1 cellular context compared by ENCODE assay signal in the genomic region with DNA sequence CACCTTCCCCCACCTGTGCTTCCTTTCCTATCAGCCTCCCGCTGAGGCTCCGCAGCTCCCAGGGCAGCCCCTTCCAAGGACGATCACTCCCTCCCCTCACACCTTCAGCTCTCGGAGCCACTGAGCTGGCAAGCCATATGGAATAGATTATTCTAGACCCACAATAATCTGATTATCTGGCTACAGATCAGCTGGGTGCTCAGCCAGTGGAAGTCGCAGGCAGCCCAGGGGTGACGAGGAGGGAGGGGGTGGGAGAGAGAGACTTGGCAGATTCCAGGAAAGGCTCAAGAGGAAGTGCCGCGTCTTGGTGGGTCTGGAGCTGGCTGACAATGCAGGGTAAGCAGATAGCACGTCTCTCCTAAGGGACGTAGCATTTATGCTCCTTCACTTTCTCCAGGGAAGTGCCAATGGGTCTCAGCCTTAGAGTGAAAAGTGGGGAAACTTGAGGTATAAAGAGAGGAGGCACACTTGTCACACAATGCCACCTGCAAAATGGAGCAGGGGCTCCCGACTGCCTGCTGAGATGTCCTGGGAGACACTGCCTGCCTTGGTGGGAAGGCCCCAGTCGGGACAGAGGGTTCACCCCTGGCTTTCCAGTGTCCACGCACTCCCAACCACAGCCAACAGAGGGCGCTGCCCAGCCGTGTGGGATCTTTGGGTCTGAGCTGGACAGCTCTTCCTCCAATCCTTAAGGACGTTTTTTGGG.
TF ChIP-seq lines count a peak whose summit lies in the region.

No MANE protein-coding gene starts in this region.

TF ChIP-seq in K562, 482 proteins besides CTCF, POLR2A, EP300 and RAD21 (continued from another document and continues in another):
- TF ChIP-seq, protein P1, sequence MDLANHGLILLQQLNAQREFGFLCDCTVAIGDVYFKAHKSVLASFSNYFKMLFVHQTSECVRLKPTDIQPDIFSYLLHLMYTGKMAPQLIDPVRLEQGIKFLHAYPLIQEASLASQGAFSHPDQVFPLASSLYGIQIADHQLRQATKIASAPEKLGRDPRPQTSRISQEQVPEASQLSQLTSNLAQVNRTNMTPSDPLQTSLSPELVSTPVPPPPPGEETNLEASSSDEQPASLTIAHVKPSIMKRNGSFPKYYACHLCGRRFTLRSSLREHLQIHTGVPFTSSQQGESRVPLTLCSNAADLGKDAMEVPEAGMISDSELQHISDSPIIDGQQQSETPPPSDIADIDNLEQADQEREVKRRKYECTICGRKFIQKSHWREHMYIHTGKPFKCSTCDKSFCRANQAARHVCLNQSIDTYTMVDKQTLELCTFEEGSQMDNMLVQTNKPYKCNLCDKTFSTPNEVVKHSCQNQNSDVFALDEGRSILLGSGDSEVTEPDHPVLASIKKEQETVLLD (IDR thresholded peaks at IDR 0.05), result no peak
- 0 out of 2 replicates have a peak, but pooled peaks have one; percentile 42 for TF ChIP-seq GABPB1 (CRISPR knock-in tag; IDR thresholded peaks at IDR 0.05)
- TF ChIP-seq, protein P2, sequence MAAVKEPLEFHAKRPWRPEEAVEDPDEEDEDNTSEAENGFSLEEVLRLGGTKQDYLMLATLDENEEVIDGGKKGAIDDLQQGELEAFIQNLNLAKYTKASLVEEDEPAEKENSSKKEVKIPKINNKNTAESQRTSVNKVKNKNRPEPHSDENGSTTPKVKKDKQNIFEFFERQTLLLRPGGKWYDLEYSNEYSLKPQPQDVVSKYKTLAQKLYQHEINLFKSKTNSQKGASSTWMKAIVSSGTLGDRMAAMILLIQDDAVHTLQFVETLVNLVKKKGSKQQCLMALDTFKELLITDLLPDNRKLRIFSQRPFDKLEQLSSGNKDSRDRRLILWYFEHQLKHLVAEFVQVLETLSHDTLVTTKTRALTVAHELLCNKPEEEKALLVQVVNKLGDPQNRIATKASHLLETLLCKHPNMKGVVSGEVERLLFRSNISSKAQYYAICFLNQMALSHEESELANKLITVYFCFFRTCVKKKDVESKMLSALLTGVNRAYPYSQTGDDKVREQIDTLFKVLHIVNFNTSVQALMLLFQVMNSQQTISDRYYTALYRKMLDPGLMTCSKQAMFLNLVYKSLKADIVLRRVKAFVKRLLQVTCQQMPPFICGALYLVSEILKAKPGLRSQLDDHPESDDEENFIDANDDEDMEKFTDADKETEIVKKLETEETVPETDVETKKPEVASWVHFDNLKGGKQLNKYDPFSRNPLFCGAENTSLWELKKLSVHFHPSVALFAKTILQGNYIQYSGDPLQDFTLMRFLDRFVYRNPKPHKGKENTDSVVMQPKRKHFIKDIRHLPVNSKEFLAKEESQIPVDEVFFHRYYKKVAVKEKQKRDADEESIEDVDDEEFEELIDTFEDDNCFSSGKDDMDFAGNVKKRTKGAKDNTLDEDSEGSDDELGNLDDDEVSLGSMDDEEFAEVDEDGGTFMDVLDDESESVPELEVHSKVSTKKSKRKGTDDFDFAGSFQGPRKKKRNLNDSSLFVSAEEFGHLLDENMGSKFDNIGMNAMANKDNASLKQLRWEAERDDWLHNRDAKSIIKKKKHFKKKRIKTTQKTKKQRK (IDR thresholded peaks at IDR 0.05; ENCODE audit: borderline replicate concordance, low read depth, low read length), result no peak
- TF ChIP-seq GTF2F1 (IDR thresholded peaks at IDR 0.05; ENCODE audit: low read depth, low read length), result no peak
- TF ChIP-seq ZFP36 (IDR thresholded peaks at IDR 0.05; ENCODE audit: low read depth, low read length, partially characterized antibody), result no peak
- TF ChIP-seq DACH1 (IDR thresholded peaks at IDR 0.05; ENCODE audit: partially characterized antibody), result no peak
- TF ChIP-seq GATA2 (CRISPR knock-in tag; IDR thresholded peaks at IDR 0.05), result peak; percentile 60
- no peak for TF ChIP-seq ZBED1 (IDR thresholded peaks at IDR 0.05)
- 0 out of 2 replicates have a peak, but pooled peaks have one; percentile 33 for TF ChIP-seq JUN (IDR thresholded peaks at IDR 0.05; ENCODE audit: borderline replicate concordance, low read depth, low read length)
- TF ChIP-seq JUN (CRISPR knock-in tag; IDR thresholded peaks at IDR 0.05; ENCODE audit: borderline replicate concordance), result no peak
- TF ChIP-seq, protein P3, sequence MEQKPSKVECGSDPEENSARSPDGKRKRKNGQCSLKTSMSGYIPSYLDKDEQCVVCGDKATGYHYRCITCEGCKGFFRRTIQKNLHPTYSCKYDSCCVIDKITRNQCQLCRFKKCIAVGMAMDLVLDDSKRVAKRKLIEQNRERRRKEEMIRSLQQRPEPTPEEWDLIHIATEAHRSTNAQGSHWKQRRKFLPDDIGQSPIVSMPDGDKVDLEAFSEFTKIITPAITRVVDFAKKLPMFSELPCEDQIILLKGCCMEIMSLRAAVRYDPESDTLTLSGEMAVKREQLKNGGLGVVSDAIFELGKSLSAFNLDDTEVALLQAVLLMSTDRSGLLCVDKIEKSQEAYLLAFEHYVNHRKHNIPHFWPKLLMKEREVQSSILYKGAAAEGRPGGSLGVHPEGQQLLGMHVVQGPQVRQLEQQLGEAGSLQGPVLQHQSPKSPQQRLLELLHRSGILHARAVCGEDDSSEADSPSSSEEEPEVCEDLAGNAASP (IDR thresholded peaks at IDR 0.05), result no peak
- TF ChIP-seq, protein P4, sequence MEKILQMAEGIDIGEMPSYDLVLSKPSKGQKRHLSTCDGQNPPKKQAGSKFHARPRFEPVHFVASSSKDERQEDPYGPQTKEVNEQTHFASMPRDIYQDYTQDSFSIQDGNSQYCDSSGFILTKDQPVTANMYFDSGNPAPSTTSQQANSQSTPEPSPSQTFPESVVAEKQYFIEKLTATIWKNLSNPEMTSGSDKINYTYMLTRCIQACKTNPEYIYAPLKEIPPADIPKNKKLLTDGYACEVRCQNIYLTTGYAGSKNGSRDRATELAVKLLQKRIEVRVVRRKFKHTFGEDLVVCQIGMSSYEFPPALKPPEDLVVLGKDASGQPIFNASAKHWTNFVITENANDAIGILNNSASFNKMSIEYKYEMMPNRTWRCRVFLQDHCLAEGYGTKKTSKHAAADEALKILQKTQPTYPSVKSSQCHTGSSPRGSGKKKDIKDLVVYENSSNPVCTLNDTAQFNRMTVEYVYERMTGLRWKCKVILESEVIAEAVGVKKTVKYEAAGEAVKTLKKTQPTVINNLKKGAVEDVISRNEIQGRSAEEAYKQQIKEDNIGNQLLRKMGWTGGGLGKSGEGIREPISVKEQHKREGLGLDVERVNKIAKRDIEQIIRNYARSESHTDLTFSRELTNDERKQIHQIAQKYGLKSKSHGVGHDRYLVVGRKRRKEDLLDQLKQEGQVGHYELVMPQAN (IDR thresholded peaks at IDR 0.05; ENCODE audit: borderline replicate concordance), result no peak
- no peak for TF ChIP-seq HIVEP1 (CRISPR knock-in tag; IDR thresholded peaks at IDR 0.05)
- 0 out of 2 replicates have a peak, but pooled peaks have one; percentile 48 for TF ChIP-seq SOX6 (IDR thresholded peaks at IDR 0.05)
- no peak for TF ChIP-seq CHD2 (IDR thresholded peaks at IDR 0.05; ENCODE audit: low read depth, low read length)
- TF ChIP-seq ZNF79 (CRISPR knock-in tag; IDR thresholded peaks at IDR 0.05; ENCODE audit: low read depth), result no peak
- peak; percentile 27; the same call in 1 of the 2 replicates for TF ChIP-seq ESRRA (IDR thresholded peaks at IDR 0.05; ENCODE audit: borderline replicate concordance, low read depth)
- TF ChIP-seq PRPF4 (IDR thresholded peaks at IDR 0.05; ENCODE audit: insufficient read depth, low read depth, low read length, poor library complexity, severe bottlenecking), result no peak
- TF ChIP-seq ZNF780A (CRISPR knock-in tag; IDR thresholded peaks at IDR 0.05), result no peak
- TF ChIP-seq, protein P5, sequence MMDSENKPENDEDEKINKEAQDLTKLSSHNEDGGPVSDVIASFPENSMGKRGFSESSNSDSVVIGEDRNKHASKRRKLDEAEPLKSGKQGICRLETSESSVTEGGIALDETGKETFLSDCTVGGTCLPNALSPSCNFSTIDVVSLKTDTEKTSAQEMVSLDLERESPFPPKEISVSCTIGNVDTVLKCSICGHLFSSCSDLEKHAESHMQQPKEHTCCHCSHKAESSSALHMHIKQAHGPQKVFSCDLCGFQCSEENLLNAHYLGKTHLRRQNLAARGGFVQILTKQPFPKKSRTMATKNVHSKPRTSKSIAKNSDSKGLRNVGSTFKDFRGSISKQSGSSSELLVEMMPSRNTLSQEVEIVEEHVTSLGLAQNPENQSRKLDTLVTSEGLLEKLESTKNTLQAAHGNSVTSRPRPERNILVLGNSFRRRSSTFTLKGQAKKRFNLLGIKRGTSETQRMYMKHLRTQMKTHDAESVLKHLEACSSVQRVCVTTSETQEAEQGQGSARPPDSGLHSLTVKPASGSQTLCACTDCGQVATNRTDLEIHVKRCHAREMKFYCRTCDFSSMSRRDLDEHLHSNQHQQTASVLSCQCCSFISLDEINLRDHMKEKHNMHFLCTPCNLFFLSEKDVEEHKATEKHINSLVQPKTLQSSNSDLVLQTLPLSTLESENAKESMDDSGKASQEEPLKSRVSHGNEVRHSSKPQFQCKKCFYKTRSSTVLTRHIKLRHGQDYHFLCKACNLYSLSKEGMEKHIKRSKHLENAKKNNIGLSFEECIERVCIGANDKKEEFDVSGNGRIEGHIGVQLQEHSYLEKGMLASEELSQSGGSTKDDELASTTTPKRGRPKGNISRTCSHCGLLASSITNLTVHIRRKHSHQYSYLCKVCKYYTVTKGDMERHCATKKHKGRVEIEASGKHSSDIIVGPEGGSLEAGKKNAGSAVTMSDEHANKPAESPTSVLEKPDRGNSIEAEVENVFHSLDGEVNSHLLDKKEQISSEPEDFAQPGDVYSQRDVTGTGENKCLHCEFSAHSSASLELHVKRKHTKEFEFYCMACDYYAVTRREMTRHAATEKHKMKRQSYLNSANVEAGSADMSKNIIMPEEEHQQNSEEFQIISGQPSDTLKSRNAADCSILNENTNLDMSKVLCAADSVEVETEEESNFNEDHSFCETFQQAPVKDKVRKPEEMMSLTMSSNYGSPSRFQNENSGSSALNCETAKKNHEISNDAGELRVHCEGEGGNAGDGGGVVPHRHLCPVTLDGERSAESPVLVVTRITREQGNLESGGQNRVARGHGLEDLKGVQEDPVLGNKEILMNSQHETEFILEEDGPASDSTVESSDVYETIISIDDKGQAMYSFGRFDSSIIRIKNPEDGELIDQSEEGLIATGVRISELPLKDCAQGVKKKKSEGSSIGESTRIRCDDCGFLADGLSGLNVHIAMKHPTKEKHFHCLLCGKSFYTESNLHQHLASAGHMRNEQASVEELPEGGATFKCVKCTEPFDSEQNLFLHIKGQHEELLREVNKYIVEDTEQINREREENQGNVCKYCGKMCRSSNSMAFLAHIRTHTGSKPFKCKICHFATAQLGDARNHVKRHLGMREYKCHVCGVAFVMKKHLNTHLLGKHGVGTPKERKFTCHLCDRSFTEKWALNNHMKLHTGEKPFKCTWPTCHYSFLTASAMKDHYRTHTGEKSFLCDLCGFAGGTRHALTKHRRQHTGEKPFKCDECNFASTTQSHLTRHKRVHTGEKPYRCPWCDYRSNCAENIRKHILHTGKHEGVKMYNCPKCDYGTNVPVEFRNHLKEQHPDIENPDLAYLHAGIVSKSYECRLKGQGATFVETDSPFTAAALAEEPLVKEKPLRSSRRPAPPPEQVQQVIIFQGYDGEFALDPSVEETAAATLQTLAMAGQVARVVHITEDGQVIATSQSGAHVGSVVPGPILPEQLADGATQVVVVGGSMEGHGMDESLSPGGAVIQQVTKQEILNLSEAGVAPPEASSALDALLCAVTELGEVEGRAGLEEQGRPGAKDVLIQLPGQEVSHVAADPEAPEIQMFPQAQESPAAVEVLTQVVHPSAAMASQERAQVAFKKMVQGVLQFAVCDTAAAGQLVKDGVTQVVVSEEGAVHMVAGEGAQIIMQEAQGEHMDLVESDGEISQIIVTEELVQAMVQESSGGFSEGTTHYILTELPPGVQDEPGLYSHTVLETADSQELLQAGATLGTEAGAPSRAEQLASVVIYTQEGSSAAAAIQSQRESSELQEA (IDR thresholded peaks at IDR 0.05; ENCODE audit: low read depth), result no peak
- TF ChIP-seq, protein P6, sequence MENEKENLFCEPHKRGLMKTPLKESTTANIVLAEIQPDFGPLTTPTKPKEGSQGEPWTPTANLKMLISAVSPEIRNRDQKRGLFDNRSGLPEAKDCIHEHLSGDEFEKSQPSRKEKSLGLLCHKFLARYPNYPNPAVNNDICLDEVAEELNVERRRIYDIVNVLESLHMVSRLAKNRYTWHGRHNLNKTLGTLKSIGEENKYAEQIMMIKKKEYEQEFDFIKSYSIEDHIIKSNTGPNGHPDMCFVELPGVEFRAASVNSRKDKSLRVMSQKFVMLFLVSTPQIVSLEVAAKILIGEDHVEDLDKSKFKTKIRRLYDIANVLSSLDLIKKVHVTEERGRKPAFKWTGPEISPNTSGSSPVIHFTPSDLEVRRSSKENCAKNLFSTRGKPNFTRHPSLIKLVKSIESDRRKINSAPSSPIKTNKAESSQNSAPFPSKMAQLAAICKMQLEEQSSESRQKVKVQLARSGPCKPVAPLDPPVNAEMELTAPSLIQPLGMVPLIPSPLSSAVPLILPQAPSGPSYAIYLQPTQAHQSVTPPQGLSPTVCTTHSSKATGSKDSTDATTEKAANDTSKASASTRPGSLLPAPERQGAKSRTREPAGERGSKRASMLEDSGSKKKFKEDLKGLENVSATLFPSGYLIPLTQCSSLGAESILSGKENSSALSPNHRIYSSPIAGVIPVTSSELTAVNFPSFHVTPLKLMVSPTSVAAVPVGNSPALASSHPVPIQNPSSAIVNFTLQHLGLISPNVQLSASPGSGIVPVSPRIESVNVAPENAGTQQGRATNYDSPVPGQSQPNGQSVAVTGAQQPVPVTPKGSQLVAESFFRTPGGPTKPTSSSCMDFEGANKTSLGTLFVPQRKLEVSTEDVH (IDR thresholded peaks at IDR 0.05; ENCODE audit: low read depth, partially characterized antibody), result peak; percentile 41
- TF ChIP-seq, protein P7, sequence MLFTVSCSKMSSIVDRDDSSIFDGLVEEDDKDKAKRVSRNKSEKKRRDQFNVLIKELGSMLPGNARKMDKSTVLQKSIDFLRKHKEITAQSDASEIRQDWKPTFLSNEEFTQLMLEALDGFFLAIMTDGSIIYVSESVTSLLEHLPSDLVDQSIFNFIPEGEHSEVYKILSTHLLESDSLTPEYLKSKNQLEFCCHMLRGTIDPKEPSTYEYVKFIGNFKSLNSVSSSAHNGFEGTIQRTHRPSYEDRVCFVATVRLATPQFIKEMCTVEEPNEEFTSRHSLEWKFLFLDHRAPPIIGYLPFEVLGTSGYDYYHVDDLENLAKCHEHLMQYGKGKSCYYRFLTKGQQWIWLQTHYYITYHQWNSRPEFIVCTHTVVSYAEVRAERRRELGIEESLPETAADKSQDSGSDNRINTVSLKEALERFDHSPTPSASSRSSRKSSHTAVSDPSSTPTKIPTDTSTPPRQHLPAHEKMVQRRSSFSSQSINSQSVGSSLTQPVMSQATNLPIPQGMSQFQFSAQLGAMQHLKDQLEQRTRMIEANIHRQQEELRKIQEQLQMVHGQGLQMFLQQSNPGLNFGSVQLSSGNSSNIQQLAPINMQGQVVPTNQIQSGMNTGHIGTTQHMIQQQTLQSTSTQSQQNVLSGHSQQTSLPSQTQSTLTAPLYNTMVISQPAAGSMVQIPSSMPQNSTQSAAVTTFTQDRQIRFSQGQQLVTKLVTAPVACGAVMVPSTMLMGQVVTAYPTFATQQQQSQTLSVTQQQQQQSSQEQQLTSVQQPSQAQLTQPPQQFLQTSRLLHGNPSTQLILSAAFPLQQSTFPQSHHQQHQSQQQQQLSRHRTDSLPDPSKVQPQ (CRISPR knock-in tag; IDR thresholded peaks at IDR 0.05; ENCODE audit: borderline replicate concordance), result no peak
- no peak for TF ChIP-seq NFATC3 (IDR thresholded peaks at IDR 0.05)
- TF ChIP-seq FIP1L1 (IDR thresholded peaks at IDR 0.05; ENCODE audit: low read depth, low read length, poor library complexity, severe bottlenecking), result no peak
- TF ChIP-seq, protein P8, sequence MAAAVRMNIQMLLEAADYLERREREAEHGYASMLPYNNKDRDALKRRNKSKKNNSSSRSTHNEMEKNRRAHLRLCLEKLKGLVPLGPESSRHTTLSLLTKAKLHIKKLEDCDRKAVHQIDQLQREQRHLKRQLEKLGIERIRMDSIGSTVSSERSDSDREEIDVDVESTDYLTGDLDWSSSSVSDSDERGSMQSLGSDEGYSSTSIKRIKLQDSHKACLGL (CRISPR knock-in tag; IDR thresholded peaks at IDR 0.05; ENCODE audit: borderline replicate concordance, poor library complexity, severe bottlenecking), result no peak
- peak; percentile 36 for TF ChIP-seq TBP (optimal IDR thresholded peaks at IDR 0.05; ENCODE audit: low read depth, low read length)
- no peak for TF ChIP-seq NFIX (CRISPR knock-in tag; IDR thresholded peaks at IDR 0.05; ENCODE audit: low read depth)
- peak; percentile 64; the same call in 1 of the 2 replicates for TF ChIP-seq STAG1 (CRISPR knock-in tag; IDR thresholded peaks at IDR 0.05; ENCODE audit: borderline replicate concordance)
